1 cellular context compared by ENCODE assay signal in genomic region chr5:157743163-157744054, GRCh38.
TF ChIP-seq lines count a peak whose summit lies in the region.

TSS of gene LSM11 (plus strand) at chr5:157743712. CDS start at chr5:157743751, 39 bp downstream.

TF ChIP-seq in H1, 55 proteins besides CTCF, POLR2A, EP300 and RAD21 (continued from another document):
- TF ChIP-seq SRF (IDR thresholded peaks at IDR 0.05; ENCODE audit: low read depth, low read length) = 0 out of 2 replicates have a peak, but pooled peaks have one; percentile 21
- TF ChIP-seq SP4 (IDR thresholded peaks at IDR 0.05; ENCODE audit: low read length) = no peak
- peak; percentile 64; the same call in 1 of the 2 replicates for TF ChIP-seq RBBP5 (IDR thresholded peaks at IDR 0.05; ENCODE audit: borderline replicate concordance, low read depth, low read length)
- peak; percentile 77 for TF ChIP-seq MAX (IDR thresholded peaks at IDR 0.05)
- no peak for TF ChIP-seq FOSL1 (IDR thresholded peaks at IDR 0.05; ENCODE audit: insufficient read depth, low read depth, low read length)
- TF ChIP-seq CHD7 (IDR thresholded peaks at IDR 0.05; ENCODE audit: insufficient replicate concordance, low read length) = no peak
- TF ChIP-seq HDAC2 (IDR thresholded peaks at IDR 0.05; ENCODE audit: borderline replicate concordance in 1 of 2, low read depth in 2 of 2, low read length in 2 of 2) = peak in 1 of 2 experiments; percentile 53; a peak in 2 of 4 replicates
- no peak for TF ChIP-seq CTBP2 (IDR thresholded peaks at IDR 0.05; ENCODE audit: borderline replicate concordance, insufficient read depth, insufficient read length, low read length)
- peak; percentile 23 for TF ChIP-seq KDM4A (IDR thresholded peaks at IDR 0.05; ENCODE audit: low read depth, low read length, severe bottlenecking)
